2 cellular contexts compared by ENCODE assay signal in genomic region chr3:99950921-99951320, GRCh38.
TF ChIP-seq lines count a peak whose summit lies in the region.

No MANE protein-coding gene starts in this region.

TF ChIP-seq in HEK293, 187 proteins besides CTCF, POLR2A, EP300 and RAD21 (continued from another document):
- TF ChIP-seq ZNF596 (tag by site-specific recombination; IDR thresholded peaks at IDR 0.05) (no peak), ZBTB20 (tag by site-specific recombination; IDR thresholded peaks at IDR 0.05) (no peak), PRDM10 (tag by site-specific recombination; IDR thresholded peaks at IDR 0.05) (peak; percentile 47), PRDM2 (tag by site-specific recombination; IDR thresholded peaks at IDR 0.05; ENCODE audit: borderline replicate concordance) (no peak), ZNF544 (tag by site-specific recombination; IDR thresholded peaks at IDR 0.05) (no peak), PRDM6 (tag by site-specific recombination; IDR thresholded peaks at IDR 0.05) (no peak)

TF ChIP-seq in H1, 55 proteins besides CTCF, POLR2A, EP300 and RAD21 (continued from another document):
- TF ChIP-seq EGR1 (IDR thresholded peaks at IDR 0.05; ENCODE audit: borderline replicate concordance, low read depth, low read length), result no peak
- TF ChIP-seq CTBP2 (IDR thresholded peaks at IDR 0.05; ENCODE audit: borderline replicate concordance, insufficient read depth, insufficient read length, low read length), result no peak
- no peak for TF ChIP-seq RNF2 (IDR thresholded peaks at IDR 0.05; ENCODE audit: borderline replicate concordance, low read depth, low read length, missing control alignments, poor library complexity, severe bottlenecking)
- no peak for TF ChIP-seq BACH1 (IDR thresholded peaks at IDR 0.05; ENCODE audit: low read length)
- no peak for TF ChIP-seq RFX5 (IDR thresholded peaks at IDR 0.05; ENCODE audit: borderline replicate concordance, low read depth, low read length)
- no peak for TF ChIP-seq SRF (IDR thresholded peaks at IDR 0.05; ENCODE audit: low read depth, low read length)
- no peak for TF ChIP-seq NRF1 (IDR thresholded peaks at IDR 0.05; ENCODE audit: low read depth, low read length)
- TF ChIP-seq ASH2L (IDR thresholded peaks at IDR 0.05; ENCODE audit: low read length), result no peak
- no peak for TF ChIP-seq CHD7 (IDR thresholded peaks at IDR 0.05; ENCODE audit: insufficient replicate concordance, low read length)
- no peak for TF ChIP-seq SIRT6 (IDR thresholded peaks at IDR 0.05; ENCODE audit: low read length)
- TF ChIP-seq KDM1A (IDR thresholded peaks at IDR 0.05; ENCODE audit: borderline replicate concordance, low read length), result no peak
- TF ChIP-seq SP2 (IDR thresholded peaks at IDR 0.05; ENCODE audit: low read length), result no peak
